Comparison of ENCODE assay signal across 11 cellular contexts in the genomic region with DNA sequence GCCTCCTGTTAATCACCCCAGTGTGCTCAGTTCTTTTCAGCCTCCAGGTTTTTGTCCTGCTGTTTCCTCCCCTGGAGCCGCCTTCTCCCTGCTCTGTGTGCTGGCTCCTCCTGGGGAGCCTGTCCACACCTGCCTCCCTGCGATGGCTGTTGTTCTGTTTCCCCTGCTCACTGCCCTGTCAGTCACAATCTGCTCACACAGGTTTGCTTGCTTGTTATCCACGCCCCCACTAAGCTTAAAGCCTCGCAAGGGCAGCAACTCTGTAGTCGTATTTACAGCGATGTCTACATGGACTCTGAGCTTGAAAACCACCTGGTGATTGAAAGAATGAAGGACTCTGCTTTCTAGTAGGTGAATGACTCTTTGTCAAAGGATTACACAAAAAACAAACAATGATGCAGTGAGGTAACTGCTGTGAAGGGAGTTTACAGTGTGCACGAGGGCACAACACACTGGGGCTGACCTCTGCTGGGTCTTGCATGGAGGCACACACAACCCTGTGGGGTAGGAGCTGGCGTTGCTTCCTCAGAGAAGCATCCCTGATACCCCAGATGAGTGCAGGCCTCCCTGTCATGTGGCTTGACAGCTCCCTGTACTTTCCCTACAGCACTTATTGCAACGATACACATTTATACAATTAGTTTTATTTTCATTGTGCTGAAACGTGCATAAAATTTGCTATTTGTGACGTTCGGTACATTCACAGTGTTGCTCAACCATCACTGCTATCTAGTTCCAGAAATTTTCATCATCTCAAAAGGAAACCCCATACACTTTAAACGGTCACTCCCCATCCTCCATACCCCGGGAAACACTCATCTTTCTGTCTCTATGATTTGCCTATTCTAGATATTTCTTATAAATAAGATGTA. TPM values are rescaled to one million over a fixed set of nuclear protein-coding genes. Genes with fewer than 3 reads are reported as not detected.
DNase-seq lines count a peak whose midpoint lies in the region; TF ChIP-seq lines count a peak whose summit lies in the region.
"Had no signal": no experiment of that assay in that cellular context is flagged by ENCODE, and none has a peak within 500 bp of the region (broad histone marks: within the 10 kb centered on the region; RNA-seq: fewer than 3 reads in every experiment).

No MANE protein-coding gene starts in this region.

- 42 to 44% methylated on average over 14 of the region's 14 CpGs for WGBS in GM23248 (ENCODE audit: low coverage in 1 of 2, low lambda C conversion rate in 2 of 2, missing lambda C conversion rate in 2 of 2), 2 experiments
- WGBS in mesendoderm (ENCODE audit: extremely low coverage, insufficient coverage, low lambda C conversion rate): no CpG with 5 or more reads among the region's 14 CpGs

- peak overlapping the region; percentile 52 for H3K4me2 ChIP-seq in GM23248 (ENCODE audit: unreplicated experiment)
- H3K4me2 ChIP-seq in mesendoderm (ENCODE audit: low read length): no peak overlapping the region

- peak; percentile 82 for DNase-seq in AG10803 (ENCODE audit: low read depth)
- peak; percentile 82 for DNase-seq in GM23248
- peak; percentile 49 to 65 for DNase-seq in SHP77 (lab: John Stamatoyannopoulos, UW)
- peak; percentile 77 for DNase-seq in fibroblast of villous mesenchyme (ENCODE audit: low read depth)
- no peak for DNase-seq in OCI-M1 (lab: John Stamatoyannopoulos, UW)
- DNase-seq in G401 (ENCODE audit: low spot score): no peak
- no peak for DNase-seq in left ventricle myocardium inferior
- DNase-seq in mesendoderm: no peak
- DNase-seq: mesenchymal stem cell, NCI-H1048 had no signal

- H3K79me1 ChIP-seq in mesendoderm (ENCODE audit: low read length): no peaks in the 10 kb centered on the region

- no peak overlapping the region for H2AK5ac ChIP-seq in mesendoderm (ENCODE audit: low read length)

- peaks cover 24% of the 10 kb centered on the region for H3K4me1 ChIP-seq in GM23248 (ENCODE audit: insufficient read depth)
- H3K4me1 ChIP-seq in left ventricle myocardium inferior: no peaks in the 10 kb centered on the region
- H3K4me1 ChIP-seq in mesendoderm (ENCODE audit: control insufficient read depth, low read depth, low read length): no peaks in the 10 kb centered on the region

- H3K36me3 ChIP-seq in GM23248 (ENCODE audit: low read depth) (no peaks in the 10 kb centered on the region), left ventricle myocardium inferior (no peaks in the 10 kb centered on the region), mesendoderm (ENCODE audit: control insufficient read depth, insufficient read depth, low read length) (no peaks in the 10 kb centered on the region)
- H3K36me3 ChIP-seq: SJSA1 had no signal

- H3K27me3 ChIP-seq in GM23248 (replicated peaks; ENCODE audit: insufficient read depth) (no peaks in the 10 kb centered on the region; the same call in 1 of the 2 replicates), left ventricle myocardium inferior (ENCODE audit: low read depth) (peaks cover 94% of the 10 kb centered on the region), mesendoderm (ENCODE audit: insufficient read depth, low read length, poor library complexity) (no peaks in the 10 kb centered on the region)
- H3K27me3 ChIP-seq: SJSA1 had no signal

- H3K18ac ChIP-seq in mesendoderm (ENCODE audit: low read length): no peak overlapping the region

- intact Hi-C loops in left ventricle myocardium inferior (cut with micrococcal nuclease): no loop called here

- no peaks in the 10 kb centered on the region for H3K9me3 ChIP-seq in GM23248 (ENCODE audit: low read depth)
- no peaks in the 10 kb centered on the region for H3K9me3 ChIP-seq in left ventricle myocardium inferior (replicated peaks)
- H3K9me3 ChIP-seq: SJSA1 had no signal

- no peak overlapping the region for H2AFZ ChIP-seq in GM23248

- H2BK15ac ChIP-seq in mesendoderm (replicated peaks; ENCODE audit: low read depth): no peak overlapping the region

- 0 out of 2 replicates have a peak overlapping the region, but pooled peaks have one; percentile 0 for H3K9ac ChIP-seq in GM23248
- H3K9ac ChIP-seq in mesendoderm (ENCODE audit: low read length): no peak overlapping the region

- H3K4ac ChIP-seq in mesendoderm (ENCODE audit: low read depth, low read length): no peak overlapping the region

- H2BK5ac ChIP-seq in mesendoderm (ENCODE audit: low read length): no peak overlapping the region

- no peak overlapping the region for H4K8ac ChIP-seq in mesendoderm (ENCODE audit: low read depth, low read length)

- no peaks in the 10 kb centered on the region for H3K9me2 ChIP-seq in GM23248 (ENCODE audit: insufficient read depth)

- no peaks in the 10 kb centered on the region for H4K20me1 ChIP-seq in GM23248 (ENCODE audit: insufficient read depth)

- no peak overlapping the region for H3K56ac ChIP-seq in mesendoderm (ENCODE audit: low read length)

- H4K5ac ChIP-seq in mesendoderm (ENCODE audit: low read length): no peak overlapping the region

- in situ Hi-C loops in GM23248 (cut with MboI) (no loop called here), G401 (cut with HindIII; ENCODE audit: low sequenced_read_pairs) (no loop called here)

- H3K79me2 ChIP-seq in GM23248 (ENCODE audit: insufficient read depth) (no peaks in the 10 kb centered on the region), mesendoderm (ENCODE audit: control insufficient read depth, insufficient read depth, low read length) (no peaks in the 10 kb centered on the region)

- H3F3A ChIP-seq in GM23248 (ENCODE audit: insufficient read depth): peaks cover 35% of the 10 kb centered on the region

- no peak overlapping the region for H2BK120ac ChIP-seq in mesendoderm (ENCODE audit: low read depth, low read length)

- no peak overlapping the region for H3K23ac ChIP-seq in mesendoderm (ENCODE audit: low read length)

- TF ChIP-seq CTCF in AG10803 (conservative IDR thresholded peaks at IDR 0.05; ENCODE audit: low read length): no peak
- no peak for TF ChIP-seq CTCF in fibroblast of villous mesenchyme (IDR thresholded peaks at IDR 0.05; ENCODE audit: insufficient read depth, low read depth, low read length)
- no peak for TF ChIP-seq CTCF in left ventricle myocardium inferior (IDR thresholded peaks at IDR 0.05; ENCODE audit: borderline replicate concordance)

- H3K4me3 ChIP-seq in AG10803 (ENCODE audit: low read length) (no peak overlapping the region), GM23248 (no peak overlapping the region), fibroblast of villous mesenchyme (ENCODE audit: low read depth, low read length) (no peak overlapping the region), left ventricle myocardium inferior (no peak overlapping the region), mesendoderm (ENCODE audit: low read length) (no peak overlapping the region)
- H3K4me3 ChIP-seq: SJSA1 had no signal

- H3K27ac ChIP-seq in GM23248 (peak overlapping the region; percentile 46), left ventricle myocardium inferior (replicated peaks) (no peak overlapping the region), mesendoderm (ENCODE audit: low read depth, low read length) (no peak overlapping the region)
- H3K27ac ChIP-seq: SJSA1 had no signal

RNA-seq across cellular contexts. Expression of a gene that starts 39.7 kb away (rescaled TPM):
- not detected in 2 replicates for total RNA-seq in GM23248 (2014; rRNA removed; shearing (Covaris generic))
- polyA plus RNA-seq in GM23248 (2016; fragmentation: Nextera tagmentation; extraction: Ambion mirVana): not detected in 2 replicates
- total RNA-seq in fibroblast of villous mesenchyme: not detected in 2 replicates
- not detected in 2 replicates for total RNA-seq in G401 (2014; rRNA removed; shearing (Covaris generic))
- not detected for total RNA-seq in left ventricle myocardium inferior
- not detected for polyA plus RNA-seq in mesendoderm (2013, experiment 1 of 2)
- polyA plus RNA-seq in mesendoderm (2013, experiment 2 of 2): not detected
- total RNA-seq: SJSA1 had no signal

Comparison
In these comparisons a context has a peak if more than half of its experiments do, and no peak if none do; other contexts are left out.
1. DNase-seq: peak in AG10803 (single experiment), GM23248 (single experiment), SHP77 (2 of 2) and fibroblast of villous mesenchyme (single experiment); none in OCI-M1 (single experiment), G401 (single experiment), left ventricle myocardium inferior (single experiment) and mesendoderm (single experiment).